8 cellular contexts compared by ENCODE assay signal in genomic region chr12:69739287-69740191, GRCh38. TPM values are rescaled to one million over a fixed set of nuclear protein-coding genes. Genes with fewer than 3 reads are reported as not detected.
DNase-seq lines count a peak whose midpoint lies in the region; ATAC-seq and TF ChIP-seq lines count a peak whose summit lies in the region.

No MANE protein-coding gene starts in this region.

- in situ Hi-C loops in transverse colon (cut with MboI; ENCODE audit: low pct_ligation_motif_present in 1 of 4, low pct_unique_long_range_greater_than_20kb in 1 of 4, low sequenced_read_pairs in 3 of 4) = no loop called here

- TF ChIP-seq POLR2A in transverse colon (IDR thresholded peaks at IDR 0.05) = peak; percentile 64

- DNase-seq in ELR (ENCODE audit: low read depth) (peak; percentile 62), H7 (peak; percentile 55), LoVo (ENCODE audit: low spot score) (peak; percentile 85), SK-N-MC (ENCODE audit: low read depth, low spot score) (peak; percentile 44), cardiac septum (ENCODE audit: low spot score) (peak; percentile 80), transverse colon (peak; percentile 72)
- peak; percentile 51 to 78 for DNase-seq in activated naive CD4-positive, alpha-beta T cell treated with anti-CD3 and anti-CD28 coated beads, Interleukin-2, amount 50 U/mL, for 72 hours (ENCODE audit: low spot score in 2 of 2)

- H3K27me3 ChIP-seq in H7 (ENCODE audit: control insufficient read depth, insufficient read depth, low read length) (peaks cover 19% of the 10 kb centered on the region), parathyroid adenoma (ENCODE audit: control insufficient read depth, insufficient read depth, low read length) (no peaks in the 10 kb centered on the region), transverse colon (no peaks in the 10 kb centered on the region)

- peak overlapping the region; percentile 80 for H3K4me3 ChIP-seq in H7 (ENCODE audit: insufficient read depth, low read depth, low read length)
- H3K4me3 ChIP-seq in SK-N-MC = peak overlapping the region; percentile 97
- peak overlapping the region; percentile 78 for H3K4me3 ChIP-seq in parathyroid adenoma (ENCODE audit: low read depth, low read length)
- peak overlapping the region; percentile 63 to 95 (median 84) for H3K4me3 ChIP-seq in transverse colon

- H3K9ac ChIP-seq in SK-N-MC (ENCODE audit: insufficient read length) (peak overlapping the region; percentile 68), parathyroid adenoma (no peak overlapping the region)

- H3K36me3 ChIP-seq in H7 (replicated peaks; ENCODE audit: control insufficient read depth, insufficient read depth, low read length) = no peaks in the 10 kb centered on the region
- H3K36me3 ChIP-seq in SK-N-MC (ENCODE audit: insufficient read depth, low read length) = no peaks in the 10 kb centered on the region
- H3K36me3 ChIP-seq in parathyroid adenoma (ENCODE audit: control insufficient read depth, insufficient read depth, low read length) = no peaks in the 10 kb centered on the region
- H3K36me3 ChIP-seq in transverse colon = no peaks in the 10 kb centered on the region

- H3K36me3 Mint-ChIP-seq in activated naive CD4-positive, alpha-beta T cell treated with anti-CD3 and anti-CD28 coated beads, Interleukin-2, amount 50 U/mL, for 72 hours = peaks cover 0 to 7% of the 10 kb centered on the region in 2 donors

- WGBS in transverse colon (ENCODE audit: low coverage in 1 of 2), 2 donors = 1 to 2% methylated on average over 8 to 34 of the region's 66 CpGs

- H3K27ac Mint-ChIP-seq in activated naive CD4-positive, alpha-beta T cell treated with anti-CD3 and anti-CD28 coated beads, Interleukin-2, amount 50 U/mL, for 72 hours = peak overlapping the region; percentile 69 to 81

- no peak for TF ChIP-seq EP300 in transverse colon (IDR thresholded peaks at IDR 0.05; ENCODE audit: low read depth)

- H2AFZ ChIP-seq in parathyroid adenoma = peak overlapping the region; percentile 93

- no peaks in the 10 kb centered on the region for H3K9me3 ChIP-seq in SK-N-MC (ENCODE audit: low read depth, low read length)
- H3K9me3 ChIP-seq in parathyroid adenoma (ENCODE audit: control insufficient read depth, low read length) = no peaks in the 10 kb centered on the region
- no peaks in the 10 kb centered on the region for H3K9me3 ChIP-seq in transverse colon

- no peak overlapping the region for H3K27ac ChIP-seq in SK-N-MC
- H3K27ac ChIP-seq in parathyroid adenoma = peak overlapping the region; percentile 78
- peak overlapping the region; percentile 87 to 93 (median 90) for H3K27ac ChIP-seq in transverse colon

- peak; percentile 48 to 52 for ATAC-seq in activated naive CD4-positive, alpha-beta T cell treated with anti-CD3 and anti-CD28 coated beads, Interleukin-2, amount 50 U/mL, for 72 hours

- intact Hi-C loops in cardiac septum (cut with DNase I) (no loop called here), transverse colon (cut with DNase I; ENCODE audit: low total_unique reads) (no loop called here)

- TF ChIP-seq CTCF in parathyroid adenoma (IDR thresholded peaks at IDR 0.05) (no peak), transverse colon (IDR thresholded peaks at IDR 0.05) (no peak)

- H3K4me2 ChIP-seq in parathyroid adenoma (ENCODE audit: low read length) = peak overlapping the region; percentile 85

- H3K79me2 ChIP-seq in parathyroid adenoma = no peaks in the 10 kb centered on the region

- peaks cover 5% of the 10 kb centered on the region for H3K4me1 ChIP-seq in parathyroid adenoma
- H3K4me1 ChIP-seq in transverse colon = peaks cover 0 to 19% (median 9%) of the 10 kb centered on the region in 4 donors

- no peaks in the 10 kb centered on the region for H3K9me3 Mint-ChIP-seq in activated naive CD4-positive, alpha-beta T cell treated with anti-CD3 and anti-CD28 coated beads, Interleukin-2, amount 50 U/mL, for 72 hours

RNA-seq across cellular contexts. Expression of gene RAB3IP, which starts 0.9 kb away (rescaled TPM):
- 31.0 and 60.2 TPM in 2 replicates for total RNA-seq in H7 (2014; rRNA removed; shearing (Covaris generic))
- total RNA-seq in activated naive CD4-positive, alpha-beta T cell treated with anti-CD3 and anti-CD28 coated beads, Interleukin-2, amount 50 U/mL, for 72 hours = 10 to 100 TPM; 23.1 to 44.8 TPM
- total RNA-seq in cardiac septum (30.3 TPM), transverse colon (10 to 100 TPM; 24.1 to 38.4 (median 36.3) TPM)

RNA-seq across cellular contexts. Expression of gene BEST3, which starts 40.4 kb away (rescaled TPM):
- total RNA-seq in H7 (2014; rRNA removed; shearing (Covaris generic)) = not detected in 2 replicates
- not detected for total RNA-seq in activated naive CD4-positive, alpha-beta T cell treated with anti-CD3 and anti-CD28 coated beads, Interleukin-2, amount 50 U/mL, for 72 hours
- 0.73 TPM for total RNA-seq in cardiac septum
- not detected for total RNA-seq in transverse colon
